Comparison of ENCODE assay signal across 20 cellular contexts in genomic region chr4:58732973-58733372, GRCh38.
A peak's percentile ranks its signal among the peaks of the same experiment; 100 is the strongest.
DNase-seq lines count a peak whose midpoint lies in the region; ATAC-seq, FAIRE-seq and TF ChIP-seq lines count a peak whose summit lies in the region.
"Had no signal": no experiment of that assay in that cellular context is flagged by ENCODE, and none has a peak within 500 bp of the region (broad histone marks: within the 10 kb centered on the region; RNA-seq: fewer than 3 reads in every experiment).

No MANE protein-coding gene starts in this region.

- H3K36me3 ChIP-seq in brain microvascular endothelial cell (replicated peaks) = no peaks in the 10 kb centered on the region
- H3K36me3 ChIP-seq: BLaER1, esophagus muscularis mucosa, heart right ventricle, vagina had no signal

- TF ChIP-seq CTCF in LNCaP clone FGC (IDR thresholded peaks at IDR 0.05; ENCODE audit: control insufficient read depth, extremely low read depth, insufficient read depth) (0 out of 2 replicates have a peak, but pooled peaks have one; percentile 17), brain microvascular endothelial cell (IDR thresholded peaks at IDR 0.05; ENCODE audit: low read depth, low read length, missing control alignments) (no peak)

- FAIRE-seq in RCC 7860 (lab: Jason Lieb, UNC) = no peak

- H3K27ac ChIP-seq in brain microvascular endothelial cell = no peak overlapping the region
- H3K27ac ChIP-seq: BLaER1, esophagus muscularis mucosa, heart right ventricle, skin epidermis, vagina had no signal

- in situ Hi-C loops in brain microvascular endothelial cell (cut with HindIII; ENCODE audit: low pct_ligation_motif_present, low sequenced_read_pairs) = no loop called here

- DNase-seq in ELR (ENCODE audit: low read depth) = peak; percentile 8
- DNase-seq in LNCaP clone FGC (ENCODE audit: low read depth) = no peak
- peak; percentile 9 for DNase-seq in RCC 7860 (ENCODE audit: low spot score)
- no peak for DNase-seq in left colon
- no peak for DNase-seq in globus pallidus (ENCODE audit: low spot score)
- DNase-seq in brain microvascular endothelial cell = no peak
- no peak for DNase-seq in AML-193 (lab: John Stamatoyannopoulos, UW)
- DNase-seq: activated B cell treated with CpG ODN at 0.5 μM for 24 hours; activated gamma-delta T cell; dermis blood vessel endothelial cell; heart right ventricle; KBM-7; mucosa of descending colon; stimulated activated naive CD4-positive, alpha-beta T cell treated with Interleukin-2 at 50 U/mL for 16 hours had no signal

- ATAC-seq in left colon (peak; percentile 68), GM21515 (IDR thresholded peaks at IDR 0.05; ENCODE audit: unreplicated experiment) (no peak)
- ATAC-seq: HCT116, heart right ventricle, mucosa of descending colon had no signal

- intact Hi-C loops in left colon (cut with DNase I, micrococcal nuclease) = no loop called here

- no peaks in the 10 kb centered on the region for H3K27me3 ChIP-seq in brain microvascular endothelial cell (replicated peaks)
- H3K27me3 ChIP-seq: BLaER1, esophagus muscularis mucosa, heart right ventricle, vagina had no signal

- H3K4me3 ChIP-seq in LNCaP clone FGC (ENCODE audit: low read depth, low read length) (no peak overlapping the region), brain microvascular endothelial cell (ENCODE audit: low read depth, low read length) (no peak overlapping the region)
- H3K4me3 ChIP-seq: BLaER1, esophagus muscularis mucosa, heart right ventricle, mucosa of descending colon, skin epidermis, vagina had no signal

Comparison
In these comparisons a context has a peak if more than half of its experiments do, and no peak if none do; other contexts are left out.
1. DNase-seq: peak in ELR (single experiment) and RCC 7860 (single experiment); none in LNCaP clone FGC (single experiment), left colon (0 of 2), globus pallidus (single experiment), brain microvascular endothelial cell (single experiment) and AML-193 (0 of 2).